11 cellular contexts compared by ENCODE assay signal in genomic region chr2:130252880-130253645, GRCh38. TPM values are rescaled to one million over a fixed set of nuclear protein-coding genes. Genes with fewer than 3 reads are reported as not detected.
DNase-seq lines count a peak whose midpoint lies in the region; ATAC-seq, FAIRE-seq and TF ChIP-seq lines count a peak whose summit lies in the region.
"Had no signal": no experiment of that assay in that cellular context is flagged by ENCODE, and none has a peak within 500 bp of the region (broad histone marks: within the 10 kb centered on the region; RNA-seq: fewer than 3 reads in every experiment).

No MANE protein-coding gene starts in this region.

- peak overlapping the region; percentile 44 for H3K4me3 ChIP-seq in AG04450 (ENCODE audit: low read depth, low read length)
- H3K4me3 ChIP-seq in bronchial epithelial cell (ENCODE audit: low read depth, low read length): peak overlapping the region; percentile 34
- peak overlapping the region; percentile 11 for H3K4me3 ChIP-seq in lower lobe of right lung
- H3K4me3 ChIP-seq: lung had no signal

- H3K36me3 ChIP-seq in bronchial epithelial cell (ENCODE audit: control insufficient read depth, insufficient read depth, low read length) (no peaks in the 10 kb centered on the region), lower lobe of right lung (no peaks in the 10 kb centered on the region)

- H3K27me3 ChIP-seq in AG04450 (ENCODE audit: control insufficient read depth, insufficient read depth, low read length) (peaks cover 10% of the 10 kb centered on the region), bronchial epithelial cell (ENCODE audit: control insufficient read depth, insufficient read depth, low read length) (peaks cover 2% of the 10 kb centered on the region), lower lobe of right lung (ENCODE audit: low read depth) (peaks cover 41% of the 10 kb centered on the region)

- CTCF ChIA-PET in AG04450 (lab: Charles Lee): no interaction called here

- H3K9me3 ChIP-seq in AG04450 (ENCODE audit: control insufficient read depth, insufficient read depth, low read length) (no peaks in the 10 kb centered on the region; the same call in 1 of the 2 replicates), lower lobe of right lung (no peaks in the 10 kb centered on the region)

- intact Hi-C loops in lower lobe of right lung (cut with DNase I): no loop called here

- FAIRE-seq in bronchial epithelial cell (lab: Jason Lieb, UNC): peak; percentile 47

- DNase-seq in AG04450 (ENCODE audit: low read depth, low spot score) (no peak), HT1080 (ENCODE audit: low read depth) (peak; percentile 75), bronchial epithelial cell (ENCODE audit: low read depth) (peak; percentile 59), lower lobe of right lung (no peak), HuH-7 (ENCODE audit: low spot score) (no peak)
- no peak for DNase-seq in activated naive CD4-positive, alpha-beta T cell treated with anti-CD3 and anti-CD28 coated beads, Interleukin-2, amount 50 U/mL, for 16 hours
- no peak for DNase-seq in stimulated activated CD4-positive, alpha-beta T cell treated with anti-CD3 and anti-CD28 coated beads, Interleukin-2, amount 100 ng/mL, for 48 hours
- DNase-seq: cerebellar nuclear complex; stimulated activated CD4-positive, alpha-beta T cell treated with anti-CD3 and anti-CD28 coated beads, Interleukin-15, amount 100 ng/mL, for 24 hours had no signal

- no peak for TF ChIP-seq CTCF in AG04450 (IDR thresholded peaks at IDR 0.05; ENCODE audit: low read depth, low read length)
- peak; percentile 8 for TF ChIP-seq CTCF in bronchial epithelial cell (IDR thresholded peaks at IDR 0.05; ENCODE audit: insufficient read depth, low read length, severe bottlenecking)
- no peak for TF ChIP-seq CTCF in lower lobe of right lung (IDR thresholded peaks at IDR 0.05)

- ATAC-seq in lower lobe of right lung (peak; percentile 48 to 52), HG03457 (IDR thresholded peaks at IDR 0.05; ENCODE audit: unreplicated experiment) (no peak)

- POLR2A ChIA-PET in AG04450 (lab: Yijun Ruan, JAX): no interaction called here

- no peak overlapping the region for H3K27ac ChIP-seq in AG04450 (ENCODE audit: low read depth, low read length)
- H3K27ac ChIP-seq in lower lobe of right lung: no peak overlapping the region

- H3K4me1 ChIP-seq in lower lobe of right lung: no peaks in the 10 kb centered on the region

RNA-seq across cellular contexts. Expression of gene TUBA3E, which starts 54.8 kb away (rescaled TPM):
- polyA plus RNA-seq in AG04450 (2011; rRNA removed): not detected in 2 replicates
- not detected in 2 replicates for polyA minus RNA-seq in AG04450 (2011; rRNA and poly(A)+ RNA removed)
- 11.1 and 14.6 TPM in 2 replicates for total RNA-seq in HT1080 (2014; rRNA removed; shearing (Covaris generic))
- 7.7 and 11.1 TPM in 2 replicates for polyA plus RNA-seq in HT1080 (2015; cell fraction: cytosol; rRNA removed)
- polyA plus RNA-seq in HT1080 (2015; cell fraction: nucleus; rRNA removed): 4.9 and 8.0 TPM in 2 replicates
- not detected in 2 replicates for total RNA-seq in bronchial epithelial cell
- not detected for total RNA-seq in lower lobe of right lung
- total RNA-seq: lung had no signal
- polyA plus RNA-seq: lung had no signal

Comparison
In these comparisons a context has a peak if more than half of its experiments do, and no peak if none do; other contexts are left out.
1. DNase-seq: peak in HT1080 (single experiment) and bronchial epithelial cell (single experiment); none in AG04450 (single experiment), lower lobe of right lung (single experiment), activated naive CD4-positive, alpha-beta T cell treated with anti-CD3 and anti-CD28 coated beads, Interleukin-2, amount 50 U/mL, for 16 hours (single experiment), stimulated activated CD4-positive, alpha-beta T cell treated with anti-CD3 and anti-CD28 coated beads, Interleukin-2, amount 100 ng/mL, for 48 hours (0 of 2) and HuH-7 (single experiment).
2. RNA of gene TUBA3E, which starts 54.8 kb away (total RNA-seq): 11.1 to 14.6 TPM in HT1080; not detected in bronchial epithelial cell and not detected in lower lobe of right lung (single experiment); every median in the first group is over 10 times any median in the second.
3. Peak in every context shown above with its lines, with median percentiles within 50 percentile points of each other: H3K4me3 ChIP-seq.